Comparison of ENCODE assay signal across 19 cellular contexts in the genomic region with DNA sequence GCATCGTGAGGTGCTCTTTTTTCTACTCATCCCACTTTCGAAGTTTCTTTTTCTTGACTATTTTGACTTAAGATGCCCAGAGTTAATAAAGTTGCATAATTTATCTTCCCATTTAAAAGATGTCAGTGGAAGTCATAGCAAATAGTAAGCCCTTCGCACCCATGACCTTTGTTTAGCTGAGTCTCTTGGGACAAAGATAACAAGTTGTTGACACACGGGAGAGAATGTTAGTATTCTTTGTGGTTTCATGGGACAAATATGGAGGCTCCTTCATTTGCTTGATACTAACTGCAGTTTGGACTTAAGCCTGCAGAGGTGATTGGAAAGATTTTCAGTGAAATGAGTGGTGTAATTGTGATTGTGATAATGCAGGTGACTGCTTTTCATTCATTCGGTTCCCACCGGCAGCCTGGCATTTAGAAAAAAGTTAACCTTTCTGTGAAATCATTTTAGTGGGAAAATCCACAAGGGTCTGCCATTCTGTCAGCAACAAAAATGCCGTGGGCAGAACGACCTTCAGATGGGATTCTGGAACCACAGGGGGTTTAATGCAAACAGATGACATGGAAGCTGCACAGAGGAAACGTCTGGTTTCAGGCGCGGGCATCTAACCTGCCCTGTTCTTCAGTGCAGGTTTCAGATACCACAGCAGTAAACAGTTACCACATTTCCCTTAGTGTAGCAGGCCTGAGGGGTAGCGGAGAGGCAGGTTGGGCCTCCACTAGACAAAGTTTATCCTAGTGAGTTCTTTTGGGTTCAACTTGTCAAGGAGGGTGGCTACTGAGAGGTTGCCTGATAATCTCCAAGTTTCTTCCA.
A peak's percentile ranks its signal among the peaks of the same experiment; 100 is the strongest.
DNase-seq lines count a peak whose midpoint lies in the region; ATAC-seq and TF ChIP-seq lines count a peak whose summit lies in the region.
"Had no signal": no experiment of that assay in that cellular context is flagged by ENCODE, and none has a peak within 500 bp of the region (broad histone marks: within the 10 kb centered on the region; RNA-seq: fewer than 3 reads in every experiment).

No MANE protein-coding gene starts in this region.

- H3K27ac ChIP-seq in IMR-90 (ENCODE audit: insufficient read depth, low read length) (no peak overlapping the region), neural progenitor cell (no peak overlapping the region)
- H3K27ac ChIP-seq: esophagus muscularis mucosa, prostate gland, SJCRH30 had no signal

- no peak overlapping the region for H2BK15ac ChIP-seq in IMR-90 (ENCODE audit: low read depth, low read length)

- H3K9ac ChIP-seq in IMR-90 (ENCODE audit: low read depth, low read length): no peak overlapping the region
- no peak overlapping the region for H3K9ac ChIP-seq in neural progenitor cell

- H2AK5ac ChIP-seq in IMR-90 (ENCODE audit: low read depth, low read length): no peak overlapping the region

- H3K9me3 Mint-ChIP-seq in activated CD4-positive, alpha-beta T cell treated with anti-CD3 and anti-CD28 coated beads, Interleukin-2, amount 10 ng/mL, durations not matched to agents 7 days and 5 days: no peaks in the 10 kb centered on the region
- no peaks in the 10 kb centered on the region for H3K9me3 Mint-ChIP-seq in activated T-helper 1 cell treated with anti-CD3 and anti-CD28 coated beads, Interleukin-12 subunit alpha, Interleukin-12 subunit beta, Interleukin-2, Interleukin-4 antibody, amounts not matched to agents 30 ng/mL and 10 ng/mL and 1 ng/mL, durations not matched to agents 14 hours and 24 hours and 36 hours
- peaks cover 9% of the 10 kb centered on the region for H3K9me3 Mint-ChIP-seq in neural progenitor cell

- no peak overlapping the region for H2BK20ac ChIP-seq in IMR-90 (ENCODE audit: low read depth, low read length)

- H4K20me1 ChIP-seq in IMR-90 (ENCODE audit: insufficient read depth, low read length) (peaks cover 9% of the 10 kb centered on the region; the same call in 1 of the 2 replicates), neural progenitor cell (ENCODE audit: low read depth) (peaks cover 53% of the 10 kb centered on the region)

- H3K4me2 ChIP-seq in IMR-90 (ENCODE audit: low read depth, low read length) (no peak overlapping the region), neural progenitor cell (peak overlapping the region; percentile 28)

- POLR2A ChIA-PET in activated CD4-positive, alpha-beta T cell treated with anti-CD3 and anti-CD28 coated beads, Interleukin-2, amount 10 ng/mL, durations not matched to agents 7 days and 5 days (lab: Charles Lee): no interaction called here
- POLR2A ChIA-PET in IMR-90 (lab: Charles Lee; ENCODE audit: unreplicated experiment): no interaction called here

- H2BK120ac ChIP-seq in IMR-90 (ENCODE audit: low read depth, low read length): no peak overlapping the region

- no peak overlapping the region for H4K8ac ChIP-seq in IMR-90 (ENCODE audit: low read depth in 2 of 2, low read length in 2 of 2)

- H3K9me1 ChIP-seq in IMR-90 (ENCODE audit: insufficient read depth, low read length): peaks cover 13% of the 10 kb centered on the region

- peaks cover 41% of the 10 kb centered on the region for H3K36me3 Mint-ChIP-seq in activated CD4-positive, alpha-beta T cell treated with anti-CD3 and anti-CD28 coated beads, Interleukin-2, amount 10 ng/mL, durations not matched to agents 7 days and 5 days (ENCODE audit: low read depth)
- peaks cover 36% of the 10 kb centered on the region for H3K36me3 Mint-ChIP-seq in activated T-helper 1 cell treated with anti-CD3 and anti-CD28 coated beads, Interleukin-12 subunit alpha, Interleukin-12 subunit beta, Interleukin-2, Interleukin-4 antibody, amounts not matched to agents 30 ng/mL and 10 ng/mL and 1 ng/mL, durations not matched to agents 14 hours and 24 hours and 36 hours (ENCODE audit: low read depth)
- H3K36me3 Mint-ChIP-seq in neural progenitor cell: peaks cover 10% of the 10 kb centered on the region

- H3K4ac ChIP-seq in IMR-90 (ENCODE audit: low read depth, low read length): no peak overlapping the region

- H3K23ac ChIP-seq in IMR-90 (ENCODE audit: low read depth, low read length): no peak overlapping the region

- peak; percentile 61 for DNase-seq in activated CD4-positive, alpha-beta T cell treated with anti-CD3 and anti-CD28 coated beads, Interleukin-2, amount 10 ng/mL, durations not matched to agents 7 days and 5 days
- no peak for DNase-seq in activated CD4-positive, alpha-beta T cell treated with anti-CD3 and anti-CD28 coated beads, Interleukin-2, amount 50 U/mL, for 1 hour
- no peak for DNase-seq in IMR-90
- no peak for DNase-seq in activated T-helper 1 cell treated with anti-CD3 and anti-CD28 coated beads, Interleukin-12 subunit alpha, Interleukin-12 subunit beta, Interleukin-2, Interleukin-4 antibody, amounts not matched to agents 30 ng/mL and 10 ng/mL and 1 ng/mL, durations not matched to agents 14 hours and 24 hours and 36 hours (ENCODE audit: low spot score)
- DNase-seq in neural progenitor cell (ENCODE audit: low spot score): no peak
- DNase-seq in erythroblast (lab: John Stamatoyannopoulos, UW): no peak
- no peak for DNase-seq in DMS79 treated with DMSO at 0.1 percent for 48 hours (lab: John Stamatoyannopoulos, UW)
- DNase-seq: amniotic stem cell; central memory CD4-positive, alpha-beta T cell; DMS153; H7; NCI-H1694; PC-3; SJCRH30; stimulated activated CD4-positive, alpha-beta T cell treated with anti-CD3 and anti-CD28 coated beads, Interleukin-2, amount 100 ng/mL, for 48 hours had no signal

- H3K9me3 ChIP-seq in IMR-90 (ENCODE audit: control insufficient read depth, insufficient read depth, low read length) (no peaks in the 10 kb centered on the region), neural progenitor cell (ENCODE audit: low read depth) (no peaks in the 10 kb centered on the region)
- H3K9me3 ChIP-seq: esophagus muscularis mucosa, prostate gland had no signal

- dilution Hi-C loops in IMR-90 (cut with HindIII; ENCODE audit: low sequenced_read_pairs, unreplicated experiment): no loop called here

- no peaks in the 10 kb centered on the region for H3K27me3 Mint-ChIP-seq in activated CD4-positive, alpha-beta T cell treated with anti-CD3 and anti-CD28 coated beads, Interleukin-2, amount 10 ng/mL, durations not matched to agents 7 days and 5 days
- no peaks in the 10 kb centered on the region for H3K27me3 Mint-ChIP-seq in activated T-helper 1 cell treated with anti-CD3 and anti-CD28 coated beads, Interleukin-12 subunit alpha, Interleukin-12 subunit beta, Interleukin-2, Interleukin-4 antibody, amounts not matched to agents 30 ng/mL and 10 ng/mL and 1 ng/mL, durations not matched to agents 14 hours and 24 hours and 36 hours (ENCODE audit: insufficient read depth)
- no peaks in the 10 kb centered on the region for H3K27me3 Mint-ChIP-seq in neural progenitor cell (ENCODE audit: insufficient read depth, low read depth)

- CTCF ChIA-PET in activated CD4-positive, alpha-beta T cell treated with anti-CD3 and anti-CD28 coated beads, Interleukin-2, amount 10 ng/mL, durations not matched to agents 7 days and 5 days (lab: Charles Lee): interaction anchor here (1.4 kb wide), 1 partner anchor 36 kb away, joined by 3 read pairs; no protein-coding TSS in a partner anchor
- CTCF ChIA-PET in IMR-90 (lab: Yijun Ruan, JAX): no interaction called here

- H3K18ac ChIP-seq in IMR-90 (ENCODE audit: low read depth, low read length): no peak overlapping the region

- H3K4me3 ChIP-seq in IMR-90 (ENCODE audit: insufficient read depth, low read depth, low read length): no peak overlapping the region
- no peak overlapping the region for H3K4me3 ChIP-seq in neural progenitor cell
- H3K4me3 ChIP-seq: esophagus muscularis mucosa, prostate gland, SJCRH30, skin epidermis had no signal

- in situ Hi-C loops in IMR-90 (cut with MboI; ENCODE audit: low sequenced_read_pairs): no loop called here

- no peak overlapping the region for H4K5ac ChIP-seq in IMR-90 (ENCODE audit: low read depth, low read length)

- H3K79me2 ChIP-seq in neural progenitor cell (ENCODE audit: low read depth): peaks cover 15% of the 10 kb centered on the region

- no TSS peak for BruUV-seq in IMR-90 (replicated peaks; lab: Mats Ljungman, UMichigan)

- ATAC-seq in IMR-90 (ENCODE audit: low read depth): no peak
- ATAC-seq in GM19351 (IDR thresholded peaks at IDR 0.05; ENCODE audit: unreplicated experiment): no peak
- ATAC-seq: PC-3 had no signal

- no peak for TF ChIP-seq CTCF in IMR-90 (conservative IDR thresholded peaks at IDR 0.05; ENCODE audit: low read depth, low read length)
- no peak for TF ChIP-seq CTCF in neural progenitor cell (IDR thresholded peaks at IDR 0.05)

- no peak for TF ChIP-seq POLR2A in IMR-90 (IDR thresholded peaks at IDR 0.05; ENCODE audit: low read depth, low read length)
- no peak for TF ChIP-seq POLR2A in erythroblast (IDR thresholded peaks at IDR 0.05; ENCODE audit: low read length)

- 0 out of 2 replicates have a peak overlapping the region, but pooled peaks have one; percentile 14 for H3K14ac ChIP-seq in IMR-90 (replicated peaks; ENCODE audit: low read depth, low read length)

- H3K4me1 ChIP-seq in IMR-90 (ENCODE audit: control insufficient read depth, insufficient read depth, low read length): peaks cover 14% of the 10 kb centered on the region
- H3K4me1 ChIP-seq in neural progenitor cell: peaks cover 29% of the 10 kb centered on the region
- H3K4me1 ChIP-seq: prostate gland had no signal

- no peak overlapping the region for H2AFZ ChIP-seq in IMR-90 (replicated peaks; ENCODE audit: low read length, poor library complexity)
- no peak overlapping the region for H2AFZ ChIP-seq in neural progenitor cell (replicated peaks)

- peak overlapping the region; percentile 86 for H3K27ac Mint-ChIP-seq in activated CD4-positive, alpha-beta T cell treated with anti-CD3 and anti-CD28 coated beads, Interleukin-2, amount 10 ng/mL, durations not matched to agents 7 days and 5 days
- peak overlapping the region; percentile 54 for H3K27ac Mint-ChIP-seq in activated T-helper 1 cell treated with anti-CD3 and anti-CD28 coated beads, Interleukin-12 subunit alpha, Interleukin-12 subunit beta, Interleukin-2, Interleukin-4 antibody, amounts not matched to agents 30 ng/mL and 10 ng/mL and 1 ng/mL, durations not matched to agents 14 hours and 24 hours and 36 hours
- H3K27ac Mint-ChIP-seq in neural progenitor cell: peak overlapping the region; percentile 47

- peaks cover 32 to 73% of the 10 kb centered on the region in 2 experiments for H3K79me1 ChIP-seq in IMR-90 (ENCODE audit: low read depth in 1 of 2, low read length in 2 of 2)

- intact Hi-C loops in IMR-90 (cut with micrococcal nuclease): no loop called here
- intact Hi-C loops in activated T-helper 1 cell treated with anti-CD3 and anti-CD28 coated beads, Interleukin-12 subunit alpha, Interleukin-12 subunit beta, Interleukin-2, Interleukin-4 antibody, amounts not matched to agents 30 ng/mL and 10 ng/mL and 1 ng/mL, durations not matched to agents 14 hours and 24 hours and 36 hours (cut with micrococcal nuclease): loop anchor here (5.0 kb wide), 4 partner anchors 35 to 125 kb away; no protein-coding TSS in a partner anchor

- no peak for TF ChIP-seq RAD21 in IMR-90 (IDR thresholded peaks at IDR 0.05; ENCODE audit: low read length)

- 71% methylated on average over 5 of the region's 12 CpGs; no CpG with 5 or more reads in 1 of the 2 experiments for WGBS in IMR-90 (ENCODE audit: extremely low coverage in 2 of 2, insufficient read length in 1 of 2), 2 experiments

- H4K91ac ChIP-seq in IMR-90 (ENCODE audit: insufficient read depth, low read depth, low read length): no peak overlapping the region

- H2BK5ac ChIP-seq in IMR-90 (ENCODE audit: low read depth, low read length, poor library complexity, severe bottlenecking): no peak overlapping the region

- no peak overlapping the region for H3K4me3 Mint-ChIP-seq in activated CD4-positive, alpha-beta T cell treated with anti-CD3 and anti-CD28 coated beads, Interleukin-2, amount 10 ng/mL, durations not matched to agents 7 days and 5 days
- peak overlapping the region; percentile 56 for H3K4me3 Mint-ChIP-seq in activated T-helper 1 cell treated with anti-CD3 and anti-CD28 coated beads, Interleukin-12 subunit alpha, Interleukin-12 subunit beta, Interleukin-2, Interleukin-4 antibody, amounts not matched to agents 30 ng/mL and 10 ng/mL and 1 ng/mL, durations not matched to agents 14 hours and 24 hours and 36 hours
- H3K4me3 Mint-ChIP-seq in neural progenitor cell: peak overlapping the region; percentile 47

- peaks cover 92% of the 10 kb centered on the region for H3K4me1 Mint-ChIP-seq in activated CD4-positive, alpha-beta T cell treated with anti-CD3 and anti-CD28 coated beads, Interleukin-2, amount 10 ng/mL, durations not matched to agents 7 days and 5 days
- H3K4me1 Mint-ChIP-seq in activated T-helper 1 cell treated with anti-CD3 and anti-CD28 coated beads, Interleukin-12 subunit alpha, Interleukin-12 subunit beta, Interleukin-2, Interleukin-4 antibody, amounts not matched to agents 30 ng/mL and 10 ng/mL and 1 ng/mL, durations not matched to agents 14 hours and 24 hours and 36 hours (ENCODE audit: low read depth): peaks cover 89% of the 10 kb centered on the region
- H3K4me1 Mint-ChIP-seq in neural progenitor cell: peaks cover 65% of the 10 kb centered on the region

- H3K27me3 ChIP-seq in IMR-90 (ENCODE audit: control insufficient read depth, insufficient read depth, low read length) (no peaks in the 10 kb centered on the region), neural progenitor cell (no peaks in the 10 kb centered on the region)
- H3K27me3 ChIP-seq: esophagus muscularis mucosa, SJCRH30 had no signal

- H3F3A ChIP-seq in neural progenitor cell (ENCODE audit: low read depth): peaks cover 5% of the 10 kb centered on the region

- no peaks in the 10 kb centered on the region for H3K36me3 ChIP-seq in IMR-90 (ENCODE audit: control insufficient read depth, insufficient read depth, low read length)
- H3K36me3 ChIP-seq in neural progenitor cell: no peaks in the 10 kb centered on the region
- H3K36me3 ChIP-seq: prostate gland had no signal

- H3K56ac ChIP-seq in IMR-90 (ENCODE audit: extremely low read depth, insufficient read depth, low read length): no peak overlapping the region

- no peak overlapping the region for H2AK9ac ChIP-seq in IMR-90 (replicated peaks; ENCODE audit: low read depth, low read length, poor library complexity)
